9 cellular contexts compared by ENCODE assay signal in the genomic region with DNA sequence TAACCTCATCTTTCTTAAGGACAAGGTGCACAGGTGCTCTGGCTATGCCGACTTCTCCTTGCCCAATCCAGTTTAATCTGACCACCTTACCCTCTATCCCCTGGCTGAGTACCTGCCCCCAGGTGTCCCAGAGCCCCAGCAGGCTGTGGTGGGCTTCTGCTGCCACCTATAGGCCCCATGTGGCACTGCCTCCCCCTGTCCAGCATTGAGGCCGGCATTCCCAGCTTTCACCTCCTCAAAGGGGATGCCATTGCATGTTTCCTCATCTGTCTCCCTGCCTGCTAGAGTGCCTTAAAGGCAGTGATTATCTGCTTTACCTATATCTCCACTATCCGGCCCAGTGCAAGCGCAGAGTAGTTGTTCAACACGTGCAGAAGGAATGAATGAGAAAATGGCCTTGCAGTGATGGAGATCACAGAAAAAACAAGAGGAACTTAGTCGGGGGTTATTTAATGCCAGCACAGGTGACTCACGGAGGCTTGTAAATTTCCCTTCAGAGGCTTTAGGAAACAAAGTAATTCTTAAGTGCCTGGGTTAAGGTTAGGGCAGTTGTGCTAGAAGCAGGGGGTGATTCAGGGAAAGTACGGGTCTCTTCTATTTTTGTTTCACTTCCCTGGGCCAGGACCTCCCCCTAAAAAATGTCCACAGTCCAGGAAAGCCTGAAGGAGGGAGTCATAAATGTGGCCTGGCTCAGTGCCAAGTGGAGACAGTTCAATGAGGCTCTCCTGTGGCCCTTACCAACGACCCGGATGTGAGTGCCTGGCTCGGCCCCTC.
A peak's percentile ranks its signal among the peaks of the same experiment; 100 is the strongest.
DNase-seq lines count a peak whose midpoint lies in the region; ATAC-seq, FAIRE-seq and TF ChIP-seq lines count a peak whose summit lies in the region.
"Had no signal": no experiment of that assay in that cellular context is flagged by ENCODE, and none has a peak within 500 bp of the region (broad histone marks: within the 10 kb centered on the region; RNA-seq: fewer than 3 reads in every experiment).

No MANE protein-coding gene starts in this region.

- TF ChIP-seq CTCF in BJ (IDR thresholded peaks at IDR 0.05; ENCODE audit: insufficient read depth, low read depth, low read length) (peak; percentile 98), LNCAP (IDR thresholded peaks at IDR 0.05) (peak; percentile 97), endothelial cell of umbilical vein (IDR thresholded peaks at IDR 0.05; ENCODE audit: extremely low read depth in 1 of 2, insufficient read depth in 1 of 2, low read depth in 1 of 2, low read length in 2 of 2) (peak; percentile 85 to 88), mucosa of descending colon (IDR thresholded peaks at IDR 0.05) (peak; percentile 79)

- ATAC-seq in T-helper 17 cell = peak; percentile 58
- ATAC-seq in mucosa of descending colon = peak; percentile 84
- no peak for ATAC-seq in GM18858 (IDR thresholded peaks at IDR 0.05; ENCODE audit: unreplicated experiment)

- H3K36me3 Mint-ChIP-seq in T-helper 17 cell (ENCODE audit: low read depth) = peaks cover 2% of the 10 kb centered on the region

- H3K4me3 Mint-ChIP-seq in T-helper 17 cell = no peak overlapping the region

- no peak overlapping the region for H3K27ac ChIP-seq in endothelial cell of umbilical vein (ENCODE audit: insufficient read depth, low read depth, low read length)

- H3K9me3 ChIP-seq in T-helper 17 cell (ENCODE audit: control insufficient read depth, low read length, poor library complexity, severe bottlenecking) = no peaks in the 10 kb centered on the region
- H3K9me3 ChIP-seq in endothelial cell of umbilical vein (replicated peaks; ENCODE audit: control insufficient read depth, insufficient read depth, low read length) = no peaks in the 10 kb centered on the region
- no peaks in the 10 kb centered on the region for H3K9me3 ChIP-seq in mucosa of descending colon

- no peaks in the 10 kb centered on the region for H3K27me3 ChIP-seq in BJ (ENCODE audit: control insufficient read depth, insufficient read depth, low read length)
- H3K27me3 ChIP-seq in endothelial cell of umbilical vein (ENCODE audit: control insufficient read depth in 2 of 2, insufficient read depth in 2 of 2, low read length in 2 of 2) = no peaks in the 10 kb centered on the region

- H3K27ac Mint-ChIP-seq in T-helper 17 cell = no peak overlapping the region

- POLR2A ChIA-PET in BJ (lab: Charles Lee) (interaction anchor here (0.6 kb wide), 1 partner anchor 122 kb away, joined by 4 read pairs; no protein-coding TSS in a partner anchor), endothelial cell of umbilical vein (lab: Charles Lee) (no interaction called here)

- BruUV-seq in endothelial cell of umbilical vein (replicated peaks; lab: Mats Ljungman, UMichigan) = no TSS peak

- FAIRE-seq in GM18507 (lab: Jason Lieb, UNC) (peak; percentile 59), endothelial cell of umbilical vein (lab: Jason Lieb, UNC) (peak; percentile 18)
- FAIRE-seq: islet of Langerhans had no signal

- no peak for DNase-seq in BJ (ENCODE audit: low read depth)
- DNase-seq in GM18507 (ENCODE audit: extremely low spot score, insufficient read length, low read depth) = peak; percentile 17
- DNase-seq in T-helper 17 cell = no peak
- peak; percentile 21 for DNase-seq in endothelial cell of umbilical vein (ENCODE audit: low read depth, low spot score)
- DNase-seq in mucosa of descending colon = peak in 2 of 3 donors; percentile 55 to 67
- DNase-seq in globus pallidus (ENCODE audit: low spot score) = no peak

- intact Hi-C loops in endothelial cell of umbilical vein (cut with micrococcal nuclease) (loop anchor here (1.0 to 10.0 kb wide), 4 partner anchors 125 to 495 kb away; no protein-coding TSS in a partner anchor), mucosa of descending colon (cut with DNase I, micrococcal nuclease) (loop anchor here (5.0 kb wide), 1 partner anchor 333 kb away; no protein-coding TSS in a partner anchor)

- H2AFZ ChIP-seq in endothelial cell of umbilical vein (ENCODE audit: low read depth, low read length) = no peak overlapping the region

- no peak overlapping the region for H3K4me2 ChIP-seq in endothelial cell of umbilical vein (ENCODE audit: insufficient read depth, low read length)

- H3K36me3 ChIP-seq in BJ (ENCODE audit: control insufficient read depth, insufficient read depth, low read length) (no peaks in the 10 kb centered on the region), endothelial cell of umbilical vein (ENCODE audit: control insufficient read depth in 2 of 2, extremely low read depth in 1 of 2, insufficient read depth in 2 of 2, low read length in 2 of 2) (no peaks in the 10 kb centered on the region), mucosa of descending colon (ENCODE audit: low read depth) (no peaks in the 10 kb centered on the region)

- no peaks in the 10 kb centered on the region for H3K4me1 ChIP-seq in endothelial cell of umbilical vein (ENCODE audit: control insufficient read depth, extremely low read depth, insufficient read depth, low read length)
- peaks cover 3% of the 10 kb centered on the region for H3K4me1 ChIP-seq in mucosa of descending colon (ENCODE audit: low read depth)

- no peak for TF ChIP-seq POLR2A in endothelial cell of umbilical vein (IDR thresholded peaks at IDR 0.05; ENCODE audit: low read depth, low read length)

- no peaks in the 10 kb centered on the region for H3K9me1 ChIP-seq in endothelial cell of umbilical vein (replicated peaks; ENCODE audit: control insufficient read depth, extremely low read depth, insufficient read depth, low read length)

- H3K79me2 ChIP-seq in endothelial cell of umbilical vein (ENCODE audit: control insufficient read depth, insufficient read depth, low read length) = no peaks in the 10 kb centered on the region

- dilution Hi-C loops in endothelial cell of umbilical vein (cut with MboI; ENCODE audit: extremely low pct_ligation_motif_present, low sequenced_read_pairs) = no loop called here

- peaks cover 44% of the 10 kb centered on the region for H3K27me3 Mint-ChIP-seq in T-helper 17 cell

- no peaks in the 10 kb centered on the region for H4K20me1 ChIP-seq in endothelial cell of umbilical vein (replicated peaks; ENCODE audit: control insufficient read depth, extremely low read depth, insufficient read depth, low read length)

- no peak overlapping the region for H3K9ac ChIP-seq in endothelial cell of umbilical vein (replicated peaks; ENCODE audit: extremely low read depth, insufficient read depth, low read length)

- peaks cover 3% of the 10 kb centered on the region for H3K4me1 Mint-ChIP-seq in T-helper 17 cell

- CTCF ChIA-PET in BJ (lab: Yijun Ruan, JAX) (interaction anchor here (0.6 to 11.8 kb wide), 59 partner anchors 9 to 490 kb away, joined by 3 to 170 read pairs (median 4); a partner anchor contains a TSS), endothelial cell of umbilical vein (lab: Charles Lee) (interaction anchor here (0.6 to 7.2 kb wide), 20 partner anchors 10 to 493 kb away, joined by 3 to 165 read pairs (median 4); no protein-coding TSS in a partner anchor)

- H3K4me3 ChIP-seq in BJ (ENCODE audit: low read depth, low read length) = no peak overlapping the region
- H3K4me3 ChIP-seq in endothelial cell of umbilical vein (replicated peaks in 1 of 3; ENCODE audit: insufficient read depth in 1 of 3, low read depth in 1 of 3, low read length in 3 of 3) = no peak overlapping the region
- H3K4me3 ChIP-seq in mucosa of descending colon = no peak overlapping the region

TF ChIP-seq in endothelial cell of umbilical vein, 7 proteins besides CTCF, POLR2A, EP300 and RAD21:
- TF ChIP-seq, protein P1, sequence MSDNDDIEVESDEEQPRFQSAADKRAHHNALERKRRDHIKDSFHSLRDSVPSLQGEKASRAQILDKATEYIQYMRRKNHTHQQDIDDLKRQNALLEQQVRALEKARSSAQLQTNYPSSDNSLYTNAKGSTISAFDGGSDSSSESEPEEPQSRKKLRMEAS (IDR thresholded peaks at IDR 0.05; ENCODE audit: insufficient read depth, insufficient read length) = no peak
- TF ChIP-seq FOS (IDR thresholded peaks at IDR 0.05; ENCODE audit: borderline replicate concordance, insufficient read depth, low read length) = no peak
- TF ChIP-seq MYC (IDR thresholded peaks at IDR 0.05; ENCODE audit: low read depth, low read length) = no peak
- TF ChIP-seq JUN (IDR thresholded peaks at IDR 0.05; ENCODE audit: borderline replicate concordance, insufficient read depth, insufficient read length, low read depth) = no peak
- TF ChIP-seq GATA2 (IDR thresholded peaks at IDR 0.05; ENCODE audit: insufficient read depth, insufficient read length, low read depth, low read length) = no peak
- TF ChIP-seq POLR2AphosphoS5 (IDR thresholded peaks at IDR 0.05; ENCODE audit: insufficient read depth, low read depth, low read length) = no peak
- TF ChIP-seq EZH2 (IDR thresholded peaks at IDR 0.05; ENCODE audit: borderline replicate concordance, low read depth, low read length, severe bottlenecking) = no peak
TF ChIP-seq in endothelial cell of umbilical vein: peak in this region for 0.

Comparison
In these comparisons a context has a peak if more than half of its experiments do, and no peak if none do; other contexts are left out.
1. DNase-seq: peak in GM18507 (single experiment), endothelial cell of umbilical vein (single experiment) and mucosa of descending colon (2 of 3); none in BJ (single experiment), T-helper 17 cell (0 of 3) and globus pallidus (single experiment).
2. Peak in every context shown above with its lines, with median percentiles within 50 percentile points of each other: CTCF ChIP-seq.